8 cellular contexts compared by ENCODE assay signal in genomic region chr18:2541925-2542563, GRCh38. TPM values are rescaled to one million over a fixed set of nuclear protein-coding genes. Genes with fewer than 3 reads are reported as not detected.
DNase-seq lines count a peak whose midpoint lies in the region; ATAC-seq and TF ChIP-seq lines count a peak whose summit lies in the region.
"Not testable (repeated sequence)": the region's sequence is repeated elsewhere in the genome, so short reads cannot be mapped to it uniquely, and the experiment has no call there.

No MANE protein-coding gene starts in this region.

- TF ChIP-seq RAD21 in neural cell (conservative IDR thresholded peaks at IDR 0.05) = peak; percentile 86

- H3K9me3 ChIP-seq in gastroesophageal sphincter; neural cell (ENCODE audit: low read length): not testable (repeated sequence)

- not testable (repeated sequence) for H3K4me1 ChIP-seq in gastroesophageal sphincter

- H3K27me3 ChIP-seq in gastroesophageal sphincter; neural cell (ENCODE audit: insufficient read depth, low read depth, low read length): not testable (repeated sequence)

- H2AFZ ChIP-seq in neural cell (ENCODE audit: low read depth, low read length) = not testable (repeated sequence)

- not testable (repeated sequence) for H3K27ac ChIP-seq in gastroesophageal sphincter; neural cell (ENCODE audit: low read length)

- H3K4me2 ChIP-seq in neural cell (ENCODE audit: low read length) = not testable (repeated sequence)

- peaks cover 0 to 11% of the 10 kb centered on the region in 2 donors for H3K36me3 ChIP-seq in gastroesophageal sphincter
- H3K36me3 ChIP-seq in neural cell (ENCODE audit: insufficient read depth, low read length) = not testable (repeated sequence)

- H3F3A ChIP-seq in neural cell (ENCODE audit: insufficient read depth, low read length, poor library complexity, severe bottlenecking) = not testable (repeated sequence)

- not testable (repeated sequence) for H3K9me2 ChIP-seq in neural cell (ENCODE audit: insufficient read depth, low read length)

- ATAC-seq in gastroesophageal sphincter = not testable (repeated sequence)

- not testable (repeated sequence) for TF ChIP-seq POLR2A in gastroesophageal sphincter (IDR thresholded peaks at IDR 0.05)

- WGBS in gastroesophageal sphincter (ENCODE audit: low coverage in 1 of 2), 2 donors = 7 to 11% methylated on average over 3 of the region's 3 CpGs

- TF ChIP-seq CTCF in GM12873 (IDR thresholded peaks at IDR 0.05; ENCODE audit: insufficient read depth, low read depth, low read length, missing control alignments) (peak; percentile 54), gastroesophageal sphincter (IDR thresholded peaks at IDR 0.05) (peak; percentile 20 to 62 (median 42)), neural cell (IDR thresholded peaks at IDR 0.05; ENCODE audit: poor library complexity, severe bottlenecking) (peak; percentile 78)

- DNase-seq in AG08395 (ENCODE audit: low spot score) = peak; percentile 45
- DNase-seq in HCEC 1CT = peak; percentile 67
- DNase-seq in Kasumi-1 (lab: John Stamatoyannopoulos, UW) = peak; percentile 85 to 86
- DNase-seq in NOMO-1 treated with DMSO at 0.1 percent for 48 hours (lab: John Stamatoyannopoulos, UW; ENCODE audit: unreplicated experiment) = peak; percentile 78
- DNase-seq in astrocyte of the hippocampus (ENCODE audit: low read depth, low spot score) = peak; percentile 57

- H3K79me2 ChIP-seq in neural cell (replicated peaks; ENCODE audit: insufficient read depth, low read length) = not testable (repeated sequence)

- not testable (repeated sequence) for TF ChIP-seq EP300 in gastroesophageal sphincter (IDR thresholded peaks at IDR 0.05); neural cell (conservative IDR thresholded peaks at IDR 0.05; ENCODE audit: poor library complexity, severe bottlenecking)

- not testable (repeated sequence) for H3K9ac ChIP-seq in neural cell (ENCODE audit: low read length)

- H4K20me1 ChIP-seq in neural cell (ENCODE audit: insufficient read depth) = not testable (repeated sequence)

- H3K4me3 ChIP-seq in gastroesophageal sphincter; neural cell (ENCODE audit: low read length): not testable (repeated sequence)

TF ChIP-seq in neural cell, 6 proteins besides CTCF, POLR2A, EP300 and RAD21:
- TF ChIP-seq SMC3 (conservative IDR thresholded peaks at IDR 0.05; ENCODE audit: poor library complexity) = peak; percentile 87
TF ChIP-seq in neural cell: peak in this region for 1; not testable (repeated sequence) for 5.

RNA-seq across cellular contexts. Expression of gene METTL4, which starts 29.3 kb away (rescaled TPM):
- 1 to 10 TPM; 4.2 to 9.5 (median 5.4) TPM for total RNA-seq in gastroesophageal sphincter
- polyA plus RNA-seq in neural cell = 12.0 and 12.7 TPM in 2 replicates
- 17.8 and 27.4 TPM in 2 replicates for polyA minus RNA-seq in neural cell

RNA-seq across cellular contexts. Expression of gene NDC80, which starts 29.3 kb away (rescaled TPM):
- under 1 TPM in 3 of 4 donors, not detected in 1; 0.31 to 0.77 (median 0.54) TPM for total RNA-seq in gastroesophageal sphincter
- 1.7 and 1.9 TPM in 2 replicates for polyA plus RNA-seq in neural cell
- polyA minus RNA-seq in neural cell = 2.4 and 3.2 TPM in 2 replicates
